Comparison of ENCODE assay signal across 9 cellular contexts in the genomic region with DNA sequence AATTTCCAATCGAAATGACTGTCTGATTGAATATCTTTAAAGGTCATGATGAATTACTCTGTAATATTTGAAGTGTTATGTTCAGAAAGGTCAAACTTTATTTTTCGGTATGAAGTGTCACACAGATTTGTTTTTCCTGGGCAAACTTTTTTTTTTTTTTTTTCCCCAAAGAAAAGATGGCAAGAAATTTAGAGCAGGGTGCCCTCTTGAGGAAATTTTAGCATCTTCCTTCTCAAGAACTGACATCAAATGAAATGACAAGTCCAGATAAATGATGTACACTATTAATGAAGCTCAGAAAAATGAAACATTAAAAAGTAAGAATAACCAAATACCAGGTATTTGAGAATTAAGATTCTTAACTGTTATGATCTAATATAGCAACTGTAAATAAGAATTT.
DNase-seq lines count a peak whose midpoint lies in the region; ATAC-seq, FAIRE-seq and TF ChIP-seq lines count a peak whose summit lies in the region.
"Had no signal": no experiment of that assay in that cellular context is flagged by ENCODE, and none has a peak within 500 bp of the region (broad histone marks: within the 10 kb centered on the region; RNA-seq: fewer than 3 reads in every experiment).

No MANE protein-coding gene starts in this region.

- FAIRE-seq in GM19239 (lab: Jason Lieb, UNC): peak; percentile 59

- in situ Hi-C loops in SK-MEL-5 (cut with HindIII; ENCODE audit: low pct_unique_long_range_greater_than_20kb, low sequenced_read_pairs): no loop called here

- peak; percentile 45 for TF ChIP-seq CTCF in foreskin fibroblast (IDR thresholded peaks at IDR 0.05; ENCODE audit: low read depth, low read length)

- ATAC-seq in GM18519 (IDR thresholded peaks at IDR 0.05; ENCODE audit: low FRiP score, unreplicated experiment) (no peak), HG02678 (IDR thresholded peaks at IDR 0.05; ENCODE audit: unreplicated experiment) (no peak), GM21515 (IDR thresholded peaks at IDR 0.05; ENCODE audit: unreplicated experiment) (no peak)

- H3K4me3 ChIP-seq in foreskin fibroblast (ENCODE audit: low read depth in 1 of 2, low read length in 2 of 2): no peak overlapping the region

- DNase-seq in 8988T: peak; percentile 17
- DNase-seq in GM19239 (ENCODE audit: insufficient read length, low spot score): no peak
- peak; percentile 72 for DNase-seq in SK-MEL-5 (ENCODE audit: low read depth, low spot score)
- DNase-seq in foreskin fibroblast: peak; percentile 14 to 57
- no peak for DNase-seq in NCI-H1436 treated with DMSO at 0.1 percent for 48 hours (lab: John Stamatoyannopoulos, UW)
- DNase-seq: stimulated activated CD8-positive, alpha-beta memory T cell treated with anti-CD3 and anti-CD28 coated beads, Interleukin-4, amount 100 ng/mL, for 48 hours had no signal

Comparison
In these comparisons a context has a peak if more than half of its experiments do, and no peak if none do; other contexts are left out.
1. DNase-seq: peak in 8988T (single experiment), SK-MEL-5 (single experiment) and foreskin fibroblast (2 of 2); none in GM19239 (single experiment) and NCI-H1436 treated with DMSO at 0.1 percent for 48 hours (single experiment).